21 cellular contexts compared by ENCODE assay signal in genomic region chr1:240991230-240991629, GRCh38.
"Had no signal": no experiment of that assay in that cellular context is flagged by ENCODE, and none has a peak within 500 bp of the region (broad histone marks: within the 10 kb centered on the region; RNA-seq: fewer than 3 reads in every experiment).

No MANE protein-coding gene starts in this region.

- H3K4me3 ChIP-seq: colonic mucosa, hepatocyte, left lung, lower lobe of right lung, psoas muscle, spleen, uterus had no signal

- H3K79me2 ChIP-seq: hepatocyte had no signal

- H3K27me3 Mint-ChIP-seq: memory B cell; natural killer cell treated with Interleukin-12 subunit alpha and Interleukin-12 subunit beta and Interleukin-15 and Interleukin-18, amount 100 ng/mL, for 72 hours; stimulated activated memory B cell treated with anti-CD40 and anti-IgM and Interleukin-4, amounts not matched to agents 10 μg/mL and 1 μg/mL and 100 μg/mL, for 72 hours; stimulated activated naive CD8-positive, alpha-beta T cell treated with anti-CD3 and anti-CD28 coated beads, Interleukin-15, amount 100 ng/mL, for 72 hours; type B pancreatic cell had no signal

- H3K4me3 Mint-ChIP-seq: memory B cell; natural killer cell treated with Interleukin-12 subunit alpha and Interleukin-12 subunit beta and Interleukin-15 and Interleukin-18, amount 100 ng/mL, for 72 hours; stimulated activated memory B cell treated with anti-CD40 and anti-IgM and Interleukin-4, amounts not matched to agents 10 μg/mL and 1 μg/mL and 100 μg/mL, for 72 hours; stimulated activated naive CD8-positive, alpha-beta T cell treated with anti-CD3 and anti-CD28 coated beads, Interleukin-15, amount 100 ng/mL, for 72 hours; type B pancreatic cell had no signal

- ATAC-seq: left lung; lower lobe of right lung; natural killer cell treated with Interleukin-12 subunit alpha and Interleukin-12 subunit beta and Interleukin-15 and Interleukin-18, amount 100 ng/mL, for 72 hours; psoas muscle; sciatic nerve; stimulated activated memory B cell treated with anti-CD40 and anti-IgM and Interleukin-4, amounts not matched to agents 10 μg/mL and 1 μg/mL and 100 μg/mL, for 72 hours; stimulated activated naive CD8-positive, alpha-beta T cell treated with anti-CD3 and anti-CD28 coated beads, Interleukin-15, amount 100 ng/mL, for 72 hours had no signal

- H3K27ac Mint-ChIP-seq: memory B cell; natural killer cell treated with Interleukin-12 subunit alpha and Interleukin-12 subunit beta and Interleukin-15 and Interleukin-18, amount 100 ng/mL, for 72 hours; stimulated activated memory B cell treated with anti-CD40 and anti-IgM and Interleukin-4, amounts not matched to agents 10 μg/mL and 1 μg/mL and 100 μg/mL, for 72 hours; stimulated activated naive CD8-positive, alpha-beta T cell treated with anti-CD3 and anti-CD28 coated beads, Interleukin-15, amount 100 ng/mL, for 72 hours; type B pancreatic cell had no signal

- H3K36me3 Mint-ChIP-seq: natural killer cell treated with Interleukin-12 subunit alpha and Interleukin-12 subunit beta and Interleukin-15 and Interleukin-18, amount 100 ng/mL, for 72 hours; stimulated activated memory B cell treated with anti-CD40 and anti-IgM and Interleukin-4, amounts not matched to agents 10 μg/mL and 1 μg/mL and 100 μg/mL, for 72 hours; type B pancreatic cell had no signal

- DNase-seq: colonic mucosa; dermis blood vessel endothelial cell; erythroblast; foreskin melanocyte; islet precursor cell; left lung; lower lobe of right lung; midbrain; psoas muscle; spleen; stimulated activated CD4-positive, alpha-beta T cell treated with anti-CD3 and anti-CD28 coated beads, Interleukin-15, amount 100 ng/mL, for 24 hours; stimulated activated CD4-positive, alpha-beta T cell treated with anti-CD3 and anti-CD28 coated beads, Interleukin-1b, Interleukin-23, amount 100 ng/mL, for 48 hours; stimulated activated CD4-positive, alpha-beta T cell treated with anti-CD3 and anti-CD28 coated beads, Interleukin-4, amount 100 ng/mL, for 24 hours; stimulated activated naive CD8-positive, alpha-beta T cell treated with anti-CD3 and anti-CD28 coated beads, Interleukin-15, amount 100 ng/mL, for 72 hours; uterus had no signal

- H3K27me3 ChIP-seq: colonic mucosa, hepatocyte, left lung, spleen, uterus had no signal

- H2AFZ ChIP-seq: hepatocyte had no signal

- H3K27ac ChIP-seq: colonic mucosa, hepatocyte, left lung, lower lobe of right lung, psoas muscle, spleen, uterus had no signal

- H3K4me1 ChIP-seq: colonic mucosa, left lung, lower lobe of right lung, psoas muscle, spleen, uterus had no signal

- H3K4me2 ChIP-seq: hepatocyte had no signal

- H3K4me1 Mint-ChIP-seq: memory B cell; stimulated activated memory B cell treated with anti-CD40 and anti-IgM and Interleukin-4, amounts not matched to agents 10 μg/mL and 1 μg/mL and 100 μg/mL, for 72 hours; stimulated activated naive CD8-positive, alpha-beta T cell treated with anti-CD3 and anti-CD28 coated beads, Interleukin-15, amount 100 ng/mL, for 72 hours had no signal

- H3K36me3 ChIP-seq: colonic mucosa, left lung, lower lobe of right lung, spleen, uterus had no signal
